26 cellular contexts compared by ENCODE assay signal in the genomic region with DNA sequence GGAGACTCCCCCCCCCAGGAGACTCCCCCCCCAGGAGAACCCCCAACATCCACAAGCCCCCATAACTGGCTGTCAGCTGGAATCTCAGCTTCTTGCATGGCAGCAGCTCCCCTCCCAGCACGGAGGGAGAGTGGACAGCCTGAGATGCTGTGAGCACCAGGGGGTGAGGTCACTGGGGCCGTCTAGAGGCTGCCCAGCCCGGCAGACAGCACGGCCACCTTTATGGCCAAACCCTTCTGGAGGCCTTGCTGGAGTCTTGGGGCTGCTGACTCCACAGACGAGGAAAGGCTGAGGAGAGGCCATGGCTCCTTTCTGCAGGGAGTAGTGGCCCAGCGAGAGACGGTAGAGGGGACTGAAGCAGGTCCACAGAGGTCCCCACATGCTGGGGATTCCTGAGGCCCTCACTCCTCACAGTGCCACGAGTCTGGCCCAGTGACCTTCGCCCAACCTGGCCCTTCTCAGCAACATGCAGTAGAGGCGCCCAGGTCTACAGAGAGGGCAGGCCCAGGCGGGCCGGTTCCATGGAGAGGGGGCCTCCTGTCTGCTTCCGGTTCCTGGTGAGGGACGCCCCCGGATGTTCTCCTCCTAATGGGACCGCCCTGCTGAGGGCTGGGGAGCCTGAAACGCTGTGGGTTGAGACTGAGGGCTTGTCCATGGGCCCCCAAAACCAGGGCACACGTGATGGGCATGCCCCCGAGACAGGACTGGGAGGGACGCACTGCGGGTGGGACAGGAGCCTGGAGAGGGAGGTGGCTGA.
DNase-seq lines count a peak whose midpoint lies in the region; ATAC-seq and TF ChIP-seq lines count a peak whose summit lies in the region.
"Had no signal": no experiment of that assay in that cellular context is flagged by ENCODE, and none has a peak within 500 bp of the region (broad histone marks: within the 10 kb centered on the region; RNA-seq: fewer than 3 reads in every experiment).

No MANE protein-coding gene starts in this region.

- CTCF ChIA-PET in HEK293 (lab: Yijun Ruan, JAX), result no interaction called here

- no peaks in the 10 kb centered on the region for H3K36me3 Mint-ChIP-seq in activated naive CD8-positive, alpha-beta T cell treated with anti-CD3 and anti-CD28 coated beads, Interleukin-2, amount 50 U/mL, for 24 hours (ENCODE audit: low read depth)
- H3K36me3 Mint-ChIP-seq in activated naive CD8-positive, alpha-beta T cell treated with anti-CD3 and anti-CD28 coated beads for 36 hours, result no peaks in the 10 kb centered on the region
- H3K36me3 Mint-ChIP-seq: CD8-positive, alpha-beta memory T cell had no signal

- intact Hi-C loops in posterior vena cava (cut with DNase I), result no loop called here

- no peak for TF ChIP-seq CTCF in HEK293 (tag by site-specific recombination; IDR thresholded peaks at IDR 0.05)
- no peak for TF ChIP-seq CTCF in tibial nerve (IDR thresholded peaks at IDR 0.05)

- peak; percentile 20 for ATAC-seq in activated naive CD8-positive, alpha-beta T cell treated with anti-CD3 and anti-CD28 coated beads, Interleukin-2, amount 50 U/mL, for 24 hours
- ATAC-seq in GM18907 (IDR thresholded peaks at IDR 0.05; ENCODE audit: unreplicated experiment), result no peak
- ATAC-seq in GM21723 (IDR thresholded peaks at IDR 0.05; ENCODE audit: unreplicated experiment), result no peak
- ATAC-seq: effector memory CD8-positive, alpha-beta T cell; Right ventricle myocardium inferior had no signal

- peaks cover 2% of the 10 kb centered on the region for H3K27me3 Mint-ChIP-seq in activated naive CD8-positive, alpha-beta T cell treated with anti-CD3 and anti-CD28 coated beads, Interleukin-2, amount 50 U/mL, for 24 hours
- no peaks in the 10 kb centered on the region for H3K27me3 Mint-ChIP-seq in activated naive CD8-positive, alpha-beta T cell treated with anti-CD3 and anti-CD28 coated beads for 36 hours
- H3K27me3 Mint-ChIP-seq: B cell; CD8-positive, alpha-beta memory T cell; effector memory CD8-positive, alpha-beta T cell had no signal

- TF ChIP-seq POLR2A in tibial nerve (IDR thresholded peaks at IDR 0.05), result no peak

- 84 to 85% methylated on average over 17 to 19 of the region's 21 CpGs for WGBS in tibial nerve, 2 donors

- no peak overlapping the region for H3K27ac Mint-ChIP-seq in activated naive CD8-positive, alpha-beta T cell treated with anti-CD3 and anti-CD28 coated beads, Interleukin-2, amount 50 U/mL, for 24 hours
- H3K27ac Mint-ChIP-seq in activated naive CD8-positive, alpha-beta T cell treated with anti-CD3 and anti-CD28 coated beads for 36 hours, result no peak overlapping the region
- H3K27ac Mint-ChIP-seq: activated CD4-positive, alpha-beta T cell treated with anti-CD3 and anti-CD28 coated beads, Interleukin-2, amount 10 ng/mL, durations not matched to agents 24 days and 14 days; activated naive CD4-positive, alpha-beta T cell treated with anti-CD3 and anti-CD28 coated beads for 36 hours; activated T-helper 1 cell treated with anti-CD3 and anti-CD28 coated beads, Interleukin-12 subunit alpha, Interleukin-12 subunit beta, Interleukin-2, Interleukin-4 antibody, amounts not matched to agents 30 ng/mL and 10 ng/mL and 1 ng/mL, durations not matched to agents 14 hours and 24 hours and 36 hours; B cell; CD8-positive, alpha-beta memory T cell; effector memory CD8-positive, alpha-beta T cell; HFFc6 had no signal

- H3K9me3 ChIP-seq in HEK293 (ENCODE audit: control insufficient read depth, insufficient read depth, low read depth, low read length) (no peaks in the 10 kb centered on the region), tibial nerve (no peaks in the 10 kb centered on the region)
- H3K9me3 ChIP-seq: upper lobe of left lung had no signal

- H3K27me3 ChIP-seq in tibial nerve, result no peaks in the 10 kb centered on the region
- H3K27me3 ChIP-seq: upper lobe of left lung had no signal

- H3K4me1 ChIP-seq in HEK293 (ENCODE audit: control insufficient read depth, insufficient read depth, low read length) (no peaks in the 10 kb centered on the region), tibial nerve (no peaks in the 10 kb centered on the region)
- H3K4me1 ChIP-seq: upper lobe of left lung had no signal

- no peak overlapping the region for H3K27ac ChIP-seq in HEK293 (ENCODE audit: extremely low read depth, low read depth, low read length)
- no peak overlapping the region for H3K27ac ChIP-seq in tibial nerve
- H3K27ac ChIP-seq: coronary artery, upper lobe of left lung, WERI-Rb-1 had no signal

- DNase-seq in activated naive CD8-positive, alpha-beta T cell treated with anti-CD3 and anti-CD28 coated beads, Interleukin-2, amount 50 U/mL, for 24 hours, result no peak
- DNase-seq in activated naive CD8-positive, alpha-beta T cell treated with anti-CD3 and anti-CD28 coated beads for 36 hours, result no peak
- DNase-seq in islet precursor cell (peak; percentile 61), posterior vena cava (ENCODE audit: low spot score) (peak; percentile 74), tibial nerve (ENCODE audit: low spot score in 2 of 2) (no peak)
- DNase-seq: activated CD4-positive, alpha-beta T cell treated with anti-CD3 and anti-CD28 coated beads, Interleukin-2, amount 10 ng/mL, durations not matched to agents 24 days and 14 days; activated naive CD4-positive, alpha-beta T cell treated with anti-CD3 and anti-CD28 coated beads for 36 hours; CD8-positive, alpha-beta memory T cell; effector memory CD8-positive, alpha-beta T cell; HFFc6; mesenchymal stem cell; NCI-H146; NCI-H446 treated with DMSO at 0.1 percent for 48 hours; nucleus accumbens; stimulated activated CD4-positive, alpha-beta T cell treated with anti-CD3 and anti-CD28 coated beads, Interleukin-1b, Interleukin-23, amount 100 ng/mL, for 48 hours; T1000; WERI-Rb-1 had no signal

- H3K4me3 Mint-ChIP-seq in activated naive CD8-positive, alpha-beta T cell treated with anti-CD3 and anti-CD28 coated beads, Interleukin-2, amount 50 U/mL, for 24 hours, result no peak overlapping the region
- no peak overlapping the region for H3K4me3 Mint-ChIP-seq in activated naive CD8-positive, alpha-beta T cell treated with anti-CD3 and anti-CD28 coated beads for 36 hours
- H3K4me3 Mint-ChIP-seq: activated CD4-positive, alpha-beta T cell treated with anti-CD3 and anti-CD28 coated beads, Interleukin-2, amount 10 ng/mL, durations not matched to agents 24 days and 14 days; activated naive CD4-positive, alpha-beta T cell treated with anti-CD3 and anti-CD28 coated beads for 36 hours; activated T-helper 1 cell treated with anti-CD3 and anti-CD28 coated beads, Interleukin-12 subunit alpha, Interleukin-12 subunit beta, Interleukin-2, Interleukin-4 antibody, amounts not matched to agents 30 ng/mL and 10 ng/mL and 1 ng/mL, durations not matched to agents 14 hours and 24 hours and 36 hours; B cell; CD8-positive, alpha-beta memory T cell; effector memory CD8-positive, alpha-beta T cell; HFFc6 had no signal

- H3K36me3 ChIP-seq in HEK293 (ENCODE audit: control insufficient read depth in 2 of 2, insufficient read depth in 1 of 2, low read length in 2 of 2), result no peaks in the 10 kb centered on the region
- no peaks in the 10 kb centered on the region for H3K36me3 ChIP-seq in tibial nerve
- H3K36me3 ChIP-seq: upper lobe of left lung, WERI-Rb-1 had no signal

- H3K4me3 ChIP-seq in HEK293 (ENCODE audit: low read depth, low read length) (no peak overlapping the region), tibial nerve (no peak overlapping the region)
- H3K4me3 ChIP-seq: coronary artery, smooth muscle cell, upper lobe of left lung had no signal

- POLR2A ChIA-PET in HEK293 (lab: Yijun Ruan, JAX), result no interaction called here

- no peak for TF ChIP-seq EP300 in tibial nerve (IDR thresholded peaks at IDR 0.05)

- no peaks in the 10 kb centered on the region for H3K4me1 Mint-ChIP-seq in activated naive CD8-positive, alpha-beta T cell treated with anti-CD3 and anti-CD28 coated beads, Interleukin-2, amount 50 U/mL, for 24 hours
- H3K4me1 Mint-ChIP-seq in activated naive CD8-positive, alpha-beta T cell treated with anti-CD3 and anti-CD28 coated beads for 36 hours, result no peaks in the 10 kb centered on the region
- H3K4me1 Mint-ChIP-seq: activated CD4-positive, alpha-beta T cell treated with anti-CD3 and anti-CD28 coated beads, Interleukin-2, amount 10 ng/mL, durations not matched to agents 24 days and 14 days; B cell; CD8-positive, alpha-beta memory T cell had no signal

- no peaks in the 10 kb centered on the region for H3K9me3 Mint-ChIP-seq in activated naive CD8-positive, alpha-beta T cell treated with anti-CD3 and anti-CD28 coated beads, Interleukin-2, amount 50 U/mL, for 24 hours
- H3K9me3 Mint-ChIP-seq in activated naive CD8-positive, alpha-beta T cell treated with anti-CD3 and anti-CD28 coated beads for 36 hours, result no peaks in the 10 kb centered on the region
- H3K9me3 Mint-ChIP-seq: activated CD4-positive, alpha-beta T cell treated with anti-CD3 and anti-CD28 coated beads, Interleukin-2, amount 10 ng/mL, durations not matched to agents 24 days and 14 days; activated naive CD4-positive, alpha-beta T cell treated with anti-CD3 and anti-CD28 coated beads for 36 hours; activated T-helper 1 cell treated with anti-CD3 and anti-CD28 coated beads, Interleukin-12 subunit alpha, Interleukin-12 subunit beta, Interleukin-2, Interleukin-4 antibody, amounts not matched to agents 30 ng/mL and 10 ng/mL and 1 ng/mL, durations not matched to agents 14 hours and 24 hours and 36 hours; effector memory CD8-positive, alpha-beta T cell had no signal

TF ChIP-seq in HEK293, 187 proteins besides CTCF, POLR2A, EP300 and RAD21:
- no peak for TF ChIP-seq ZNF623 (tag by site-specific recombination; IDR thresholded peaks at IDR 0.05)
- no peak for TF ChIP-seq SCRT2 (tag by site-specific recombination; IDR thresholded peaks at IDR 0.05)
- no peak for TF ChIP-seq ZBTB8A (tag by site-specific recombination; IDR thresholded peaks at IDR 0.05)
- TF ChIP-seq ZNF560 (tag by site-specific recombination; IDR thresholded peaks at IDR 0.05; ENCODE audit: borderline replicate concordance), result no peak
- no peak for TF ChIP-seq ZNF610 (tag by site-specific recombination; IDR thresholded peaks at IDR 0.05; ENCODE audit: borderline replicate concordance)
- TF ChIP-seq ZNF112 (tag by site-specific recombination; IDR thresholded peaks at IDR 0.05), result no peak
- TF ChIP-seq GLIS1 (tag by site-specific recombination; IDR thresholded peaks at IDR 0.05), result peak; percentile 46; the same call in 1 of the 2 replicates
- TF ChIP-seq, protein P1, sequence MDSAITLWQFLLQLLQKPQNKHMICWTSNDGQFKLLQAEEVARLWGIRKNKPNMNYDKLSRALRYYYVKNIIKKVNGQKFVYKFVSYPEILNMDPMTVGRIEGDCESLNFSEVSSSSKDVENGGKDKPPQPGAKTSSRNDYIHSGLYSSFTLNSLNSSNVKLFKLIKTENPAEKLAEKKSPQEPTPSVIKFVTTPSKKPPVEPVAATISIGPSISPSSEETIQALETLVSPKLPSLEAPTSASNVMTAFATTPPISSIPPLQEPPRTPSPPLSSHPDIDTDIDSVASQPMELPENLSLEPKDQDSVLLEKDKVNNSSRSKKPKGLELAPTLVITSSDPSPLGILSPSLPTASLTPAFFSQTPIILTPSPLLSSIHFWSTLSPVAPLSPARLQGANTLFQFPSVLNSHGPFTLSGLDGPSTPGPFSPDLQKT (IDR thresholded peaks at IDR 0.05; ENCODE audit: borderline replicate concordance, low read depth, low read length), result no peak
- TF ChIP-seq ZFP41 (tag by site-specific recombination; IDR thresholded peaks at IDR 0.05; ENCODE audit: borderline replicate concordance), result no peak

Comparison
In these comparisons a context has a peak if more than half of its experiments do, and no peak if none do; other contexts are left out.
1. DNase-seq: peak in islet precursor cell (single experiment) and posterior vena cava (single experiment); none in activated naive CD8-positive, alpha-beta T cell treated with anti-CD3 and anti-CD28 coated beads, Interleukin-2, amount 50 U/mL, for 24 hours (single experiment), activated naive CD8-positive, alpha-beta T cell treated with anti-CD3 and anti-CD28 coated beads for 36 hours (single experiment) and tibial nerve (0 of 2).